In genomic region chr7:5117095-5117970, GRCh38 we compare ENCODE assay signal across 26 cellular contexts.
"Had no signal": no experiment of that assay in that cellular context is flagged by ENCODE, and none has a peak within 500 bp of the region (broad histone marks: within the 10 kb centered on the region; RNA-seq: fewer than 3 reads in every experiment).

No MANE protein-coding gene starts in this region.

- FAIRE-seq: colon, keratinocyte had no signal

- H3K4me1 Mint-ChIP-seq: activated CD4-positive, alpha-beta T cell treated with anti-CD3 and anti-CD28 coated beads, Interleukin-2, amount 10 ng/mL, durations not matched to agents 7 days and 5 days; activated naive CD4-positive, alpha-beta T cell treated with anti-CD3 and anti-CD28 coated beads, Interleukin-2, amount 10 ng/mL, durations not matched to agents 7 days and 5 days had no signal

- H3K27me3 Mint-ChIP-seq: activated CD4-positive, alpha-beta T cell treated with anti-CD3 and anti-CD28 coated beads, Interleukin-2, amount 10 ng/mL, durations not matched to agents 7 days and 5 days had no signal

- H3K27ac ChIP-seq: gastroesophageal sphincter, hepatocyte, ovary, skin epidermis, testis, transverse colon, vagina had no signal

- DNase-seq: activated CD4-positive, alpha-beta T cell treated with anti-CD3 and anti-CD28 coated beads, Interleukin-2, amount 10 ng/mL, durations not matched to agents 7 days and 5 days; activated CD4-positive, CD25-positive, alpha-beta regulatory T cell treated with anti-CD3 and anti-CD28 coated beads, Interleukin-2, amount 50 U/mL, for 72 hours; activated effector memory CD4-positive, alpha-beta T cell treated with anti-CD3 and anti-CD28 coated beads, Interleukin-2, amount 50 U/mL, for 16 hours; activated naive CD4-positive, alpha-beta T cell treated with anti-CD3 and anti-CD28 coated beads, Interleukin-2, amount 10 ng/mL, durations not matched to agents 7 days and 5 days; activated T-cell treated with anti-CD3 and anti-CD28 coated beads for 4 hours; amniotic stem cell; caudate nucleus; effector CD8-positive, alpha-beta T cell; midbrain; naive thymus-derived CD4-positive, alpha-beta T cell; ovary; stimulated activated CD4-positive, alpha-beta T cell treated with anti-CD3 and anti-CD28 coated beads, Interleukin-12 subunit alpha, Interleukin-12 subunit beta, amount 100 ng/mL, for 4 hours; stimulated activated CD4-positive, alpha-beta T cell treated with anti-CD3 and anti-CD28 coated beads, Interleukin-4, amount 100 ng/mL, for 1 hour; stimulated activated naive CD8-positive, alpha-beta T cell treated with anti-CD3 and anti-CD28 coated beads, Interleukin-15, Interleukin-2, amounts not matched to agents 100 U/mL and 50 U/mL, for 24 hours; T-helper 2 cell; testis; transverse colon had no signal

- H2AFZ ChIP-seq: hepatocyte had no signal

- H3K36me3 Mint-ChIP-seq: activated naive CD4-positive, alpha-beta T cell treated with anti-CD3 and anti-CD28 coated beads, Interleukin-2, amount 10 ng/mL, durations not matched to agents 7 days and 5 days had no signal

- H3K79me2 ChIP-seq: hepatocyte had no signal

- H3K4me3 Mint-ChIP-seq: activated CD4-positive, alpha-beta T cell treated with anti-CD3 and anti-CD28 coated beads, Interleukin-2, amount 10 ng/mL, durations not matched to agents 7 days and 5 days; activated naive CD4-positive, alpha-beta T cell treated with anti-CD3 and anti-CD28 coated beads, Interleukin-2, amount 10 ng/mL, durations not matched to agents 7 days and 5 days; activated T-helper 1 cell treated with anti-CD3 and anti-CD28 coated beads, Interleukin-12 subunit alpha, Interleukin-12 subunit beta, Interleukin-2, Interleukin-4 antibody, amounts not matched to agents 30 ng/mL and 10 ng/mL and 1 ng/mL, durations not matched to agents 14 hours and 24 hours and 36 hours; naive thymus-derived CD4-positive, alpha-beta T cell had no signal

- H3K9me3 ChIP-seq: gastroesophageal sphincter, ovary, testis, transverse colon, vagina had no signal

- H3K4me1 ChIP-seq: gastroesophageal sphincter, testis, transverse colon, vagina had no signal

- ATAC-seq: gastroesophageal sphincter; naive thymus-derived CD4-positive, alpha-beta T cell; sciatic nerve; stimulated activated naive CD8-positive, alpha-beta T cell treated with anti-CD3 and anti-CD28 coated beads, Interleukin-15, Interleukin-2, amounts not matched to agents 100 U/mL and 50 U/mL, for 24 hours had no signal

- H3K27ac Mint-ChIP-seq: activated CD4-positive, alpha-beta T cell treated with anti-CD3 and anti-CD28 coated beads, Interleukin-2, amount 10 ng/mL, durations not matched to agents 7 days and 5 days; activated naive CD4-positive, alpha-beta T cell treated with anti-CD3 and anti-CD28 coated beads, Interleukin-2, amount 10 ng/mL, durations not matched to agents 7 days and 5 days; activated T-helper 1 cell treated with anti-CD3 and anti-CD28 coated beads, Interleukin-12 subunit alpha, Interleukin-12 subunit beta, Interleukin-2, Interleukin-4 antibody, amounts not matched to agents 30 ng/mL and 10 ng/mL and 1 ng/mL, durations not matched to agents 14 hours and 24 hours and 36 hours; progenitor cell of endocrine pancreas had no signal

- H3K36me3 ChIP-seq: gastroesophageal sphincter, ovary, transverse colon, vagina had no signal

- H3K4me3 ChIP-seq: gastroesophageal sphincter, hepatocyte, ovary, skin epidermis, testis, transverse colon, vagina had no signal

- H3K4me2 ChIP-seq: hepatocyte had no signal

- H3K27me3 ChIP-seq: hepatocyte, ovary, testis, transverse colon, vagina had no signal

- H3K9me3 Mint-ChIP-seq: activated CD4-positive, alpha-beta T cell treated with anti-CD3 and anti-CD28 coated beads, Interleukin-2, amount 10 ng/mL, durations not matched to agents 7 days and 5 days; activated naive CD4-positive, alpha-beta T cell treated with anti-CD3 and anti-CD28 coated beads, Interleukin-2, amount 10 ng/mL, durations not matched to agents 7 days and 5 days; activated T-helper 1 cell treated with anti-CD3 and anti-CD28 coated beads, Interleukin-12 subunit alpha, Interleukin-12 subunit beta, Interleukin-2, Interleukin-4 antibody, amounts not matched to agents 30 ng/mL and 10 ng/mL and 1 ng/mL, durations not matched to agents 14 hours and 24 hours and 36 hours had no signal
